Comparison of ENCODE assay signal across 1 cellular context in the genomic region with DNA sequence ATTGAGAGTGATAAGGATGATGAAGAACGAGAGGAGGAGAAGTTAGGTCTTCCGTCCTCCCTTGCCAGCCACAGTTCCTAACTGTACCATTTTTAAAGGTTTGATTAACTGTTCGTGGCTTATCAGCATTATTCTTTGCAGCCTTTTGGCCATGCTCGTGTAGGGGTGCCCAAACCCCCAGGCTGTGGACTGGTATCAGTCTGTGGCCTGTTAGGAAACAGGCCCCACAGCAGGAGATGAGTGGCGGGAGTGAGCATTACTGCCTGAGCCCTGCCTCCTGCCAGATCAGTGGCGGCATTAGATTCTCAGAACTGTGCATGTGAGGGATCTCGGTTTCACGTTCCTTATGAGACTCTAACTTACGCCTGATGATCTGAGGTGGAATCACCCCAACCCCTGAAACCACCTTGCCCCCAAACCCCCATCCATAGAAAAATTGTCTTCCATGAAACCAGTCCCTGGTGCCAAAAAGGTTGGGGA.
TF ChIP-seq lines count a peak whose summit lies in the region.

No MANE protein-coding gene starts in this region.

TF ChIP-seq in HEK293, 187 proteins besides CTCF, POLR2A, EP300 and RAD21 (continued from another document):
- TF ChIP-seq, protein P1, sequence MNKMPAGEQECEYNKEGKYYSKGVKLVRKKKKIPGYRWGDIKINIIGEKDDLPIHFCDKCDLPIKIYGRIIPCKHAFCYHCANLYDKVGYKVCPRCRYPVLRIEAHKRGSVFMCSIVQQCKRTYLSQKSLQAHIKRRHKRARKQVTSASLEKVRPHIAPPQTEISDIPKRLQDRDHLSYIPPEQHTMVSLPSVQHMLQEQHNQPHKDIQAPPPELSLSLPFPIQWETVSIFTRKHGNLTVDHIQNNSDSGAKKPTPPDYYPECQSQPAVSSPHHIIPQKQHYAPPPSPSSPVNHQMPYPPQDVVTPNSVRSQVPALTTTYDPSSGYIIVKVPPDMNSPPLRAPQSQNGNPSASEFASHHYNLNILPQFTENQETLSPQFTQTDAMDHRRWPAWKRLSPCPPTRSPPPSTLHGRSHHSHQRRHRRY (tag by site-specific recombination; IDR thresholded peaks at IDR 0.05): no peak
- TF ChIP-seq ZNF423 (tag by site-specific recombination; IDR thresholded peaks at IDR 0.05): 0 out of 2 replicates have a peak, but pooled peaks have one; percentile 17
- TF ChIP-seq, protein P2, sequence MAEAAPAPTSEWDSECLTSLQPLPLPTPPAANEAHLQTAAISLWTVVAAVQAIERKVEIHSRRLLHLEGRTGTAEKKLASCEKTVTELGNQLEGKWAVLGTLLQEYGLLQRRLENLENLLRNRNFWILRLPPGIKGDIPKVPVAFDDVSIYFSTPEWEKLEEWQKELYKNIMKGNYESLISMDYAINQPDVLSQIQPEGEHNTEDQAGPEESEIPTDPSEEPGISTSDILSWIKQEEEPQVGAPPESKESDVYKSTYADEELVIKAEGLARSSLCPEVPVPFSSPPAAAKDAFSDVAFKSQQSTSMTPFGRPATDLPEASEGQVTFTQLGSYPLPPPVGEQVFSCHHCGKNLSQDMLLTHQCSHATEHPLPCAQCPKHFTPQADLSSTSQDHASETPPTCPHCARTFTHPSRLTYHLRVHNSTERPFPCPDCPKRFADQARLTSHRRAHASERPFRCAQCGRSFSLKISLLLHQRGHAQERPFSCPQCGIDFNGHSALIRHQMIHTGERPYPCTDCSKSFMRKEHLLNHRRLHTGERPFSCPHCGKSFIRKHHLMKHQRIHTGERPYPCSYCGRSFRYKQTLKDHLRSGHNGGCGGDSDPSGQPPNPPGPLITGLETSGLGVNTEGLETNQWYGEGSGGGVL (tag by site-specific recombination; IDR thresholded peaks at IDR 0.05): 0 out of 2 replicates have a peak, but pooled peaks have one; percentile 6
- TF ChIP-seq HOXA7 (CRISPR knock-in tag; IDR thresholded peaks at IDR 0.05; ENCODE audit: borderline replicate concordance): no peak
- TF ChIP-seq, protein P3, sequence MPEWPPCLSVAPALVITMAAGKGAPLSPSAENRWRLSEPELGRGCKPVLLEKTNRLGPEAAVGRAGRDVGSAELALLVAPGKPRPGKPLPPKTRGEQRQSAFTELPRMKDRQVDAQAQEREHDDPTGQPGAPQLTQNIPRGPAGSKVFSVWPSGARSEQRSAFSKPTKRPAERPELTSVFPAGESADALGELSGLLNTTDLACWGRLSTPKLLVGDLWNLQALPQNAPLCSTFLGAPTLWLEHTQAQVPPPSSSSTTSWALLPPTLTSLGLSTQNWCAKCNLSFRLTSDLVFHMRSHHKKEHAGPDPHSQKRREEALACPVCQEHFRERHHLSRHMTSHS (tag by site-specific recombination; IDR thresholded peaks at IDR 0.05): no peak
- TF ChIP-seq ZBTB8A (tag by site-specific recombination; IDR thresholded peaks at IDR 0.05): 0 out of 2 replicates have a peak, but pooled peaks have one; percentile 9
- TF ChIP-seq ZBTB48 (tag by site-specific recombination; IDR thresholded peaks at IDR 0.05): 0 out of 2 replicates have a peak, but pooled peaks have one; percentile 17
- TF ChIP-seq ZNF514 (tag by site-specific recombination; IDR thresholded peaks at IDR 0.05): no peak
- TF ChIP-seq, protein P4, sequence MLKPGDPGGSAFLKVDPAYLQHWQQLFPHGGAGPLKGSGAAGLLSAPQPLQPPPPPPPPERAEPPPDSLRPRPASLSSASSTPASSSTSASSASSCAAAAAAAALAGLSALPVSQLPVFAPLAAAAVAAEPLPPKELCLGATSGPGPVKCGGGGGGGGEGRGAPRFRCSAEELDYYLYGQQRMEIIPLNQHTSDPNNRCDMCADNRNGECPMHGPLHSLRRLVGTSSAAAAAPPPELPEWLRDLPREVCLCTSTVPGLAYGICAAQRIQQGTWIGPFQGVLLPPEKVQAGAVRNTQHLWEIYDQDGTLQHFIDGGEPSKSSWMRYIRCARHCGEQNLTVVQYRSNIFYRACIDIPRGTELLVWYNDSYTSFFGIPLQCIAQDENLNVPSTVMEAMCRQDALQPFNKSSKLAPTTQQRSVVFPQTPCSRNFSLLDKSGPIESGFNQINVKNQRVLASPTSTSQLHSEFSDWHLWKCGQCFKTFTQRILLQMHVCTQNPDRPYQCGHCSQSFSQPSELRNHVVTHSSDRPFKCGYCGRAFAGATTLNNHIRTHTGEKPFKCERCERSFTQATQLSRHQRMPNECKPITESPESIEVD (tag by site-specific recombination; IDR thresholded peaks at IDR 0.05): no peak
- no peak for TF ChIP-seq ZNF341 (tag by site-specific recombination; IDR thresholded peaks at IDR 0.05; ENCODE audit: low read depth)
- no peak for TF ChIP-seq ZNF10 (tag by site-specific recombination; IDR thresholded peaks at IDR 0.05)
- no peak for TF ChIP-seq ZNF366 (tag by site-specific recombination; conservative IDR thresholded peaks at IDR 0.05)
- no peak for TF ChIP-seq ZNF658 (tag by site-specific recombination; IDR thresholded peaks at IDR 0.05)
- no peak for TF ChIP-seq ZNF2 (tag by site-specific recombination; IDR thresholded peaks at IDR 0.05)
- TF ChIP-seq, protein P5, sequence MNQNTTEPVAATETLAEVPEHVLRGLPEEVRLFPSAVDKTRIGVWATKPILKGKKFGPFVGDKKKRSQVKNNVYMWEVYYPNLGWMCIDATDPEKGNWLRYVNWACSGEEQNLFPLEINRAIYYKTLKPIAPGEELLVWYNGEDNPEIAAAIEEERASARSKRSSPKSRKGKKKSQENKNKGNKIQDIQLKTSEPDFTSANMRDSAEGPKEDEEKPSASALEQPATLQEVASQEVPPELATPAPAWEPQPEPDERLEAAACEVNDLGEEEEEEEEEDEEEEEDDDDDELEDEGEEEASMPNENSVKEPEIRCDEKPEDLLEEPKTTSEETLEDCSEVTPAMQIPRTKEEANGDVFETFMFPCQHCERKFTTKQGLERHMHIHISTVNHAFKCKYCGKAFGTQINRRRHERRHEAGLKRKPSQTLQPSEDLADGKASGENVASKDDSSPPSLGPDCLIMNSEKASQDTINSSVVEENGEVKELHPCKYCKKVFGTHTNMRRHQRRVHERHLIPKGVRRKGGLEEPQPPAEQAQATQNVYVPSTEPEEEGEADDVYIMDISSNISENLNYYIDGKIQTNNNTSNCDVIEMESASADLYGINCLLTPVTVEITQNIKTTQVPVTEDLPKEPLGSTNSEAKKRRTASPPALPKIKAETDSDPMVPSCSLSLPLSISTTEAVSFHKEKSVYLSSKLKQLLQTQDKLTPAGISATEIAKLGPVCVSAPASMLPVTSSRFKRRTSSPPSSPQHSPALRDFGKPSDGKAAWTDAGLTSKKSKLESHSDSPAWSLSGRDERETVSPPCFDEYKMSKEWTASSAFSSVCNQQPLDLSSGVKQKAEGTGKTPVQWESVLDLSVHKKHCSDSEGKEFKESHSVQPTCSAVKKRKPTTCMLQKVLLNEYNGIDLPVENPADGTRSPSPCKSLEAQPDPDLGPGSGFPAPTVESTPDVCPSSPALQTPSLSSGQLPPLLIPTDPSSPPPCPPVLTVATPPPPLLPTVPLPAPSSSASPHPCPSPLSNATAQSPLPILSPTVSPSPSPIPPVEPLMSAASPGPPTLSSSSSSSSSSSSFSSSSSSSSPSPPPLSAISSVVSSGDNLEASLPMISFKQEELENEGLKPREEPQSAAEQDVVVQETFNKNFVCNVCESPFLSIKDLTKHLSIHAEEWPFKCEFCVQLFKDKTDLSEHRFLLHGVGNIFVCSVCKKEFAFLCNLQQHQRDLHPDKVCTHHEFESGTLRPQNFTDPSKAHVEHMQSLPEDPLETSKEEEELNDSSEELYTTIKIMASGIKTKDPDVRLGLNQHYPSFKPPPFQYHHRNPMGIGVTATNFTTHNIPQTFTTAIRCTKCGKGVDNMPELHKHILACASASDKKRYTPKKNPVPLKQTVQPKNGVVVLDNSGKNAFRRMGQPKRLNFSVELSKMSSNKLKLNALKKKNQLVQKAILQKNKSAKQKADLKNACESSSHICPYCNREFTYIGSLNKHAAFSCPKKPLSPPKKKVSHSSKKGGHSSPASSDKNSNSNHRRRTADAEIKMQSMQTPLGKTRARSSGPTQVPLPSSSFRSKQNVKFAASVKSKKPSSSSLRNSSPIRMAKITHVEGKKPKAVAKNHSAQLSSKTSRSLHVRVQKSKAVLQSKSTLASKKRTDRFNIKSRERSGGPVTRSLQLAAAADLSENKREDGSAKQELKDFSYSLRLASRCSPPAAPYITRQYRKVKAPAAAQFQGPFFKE (tag by site-specific recombination; IDR thresholded peaks at IDR 0.05; ENCODE audit: borderline replicate concordance): no peak
- peak; percentile 99 for TF ChIP-seq ZBTB20 (tag by site-specific recombination; IDR thresholded peaks at IDR 0.05)
- no peak for TF ChIP-seq ZNF248 (tag by site-specific recombination; IDR thresholded peaks at IDR 0.05)
- no peak for TF ChIP-seq ZNF76 (tag by site-specific recombination; IDR thresholded peaks at IDR 0.05; ENCODE audit: borderline replicate concordance, low read depth)
- no peak for TF ChIP-seq PRDM1 (tag by site-specific recombination; IDR thresholded peaks at IDR 0.05)
- TF ChIP-seq FEZF1 (tag by site-specific recombination; IDR thresholded peaks at IDR 0.05): peak; percentile 49; the same call in 1 of the 2 replicates
- no peak for TF ChIP-seq EGR2 (tag by site-specific recombination; IDR thresholded peaks at IDR 0.05; ENCODE audit: low read depth)
- TF ChIP-seq HOXD13 (CRISPR knock-in tag; IDR thresholded peaks at IDR 0.05; ENCODE audit: borderline replicate concordance): no peak
- TF ChIP-seq ZNF335 (tag by site-specific recombination; conservative IDR thresholded peaks at IDR 0.05): 0 out of 2 replicates have a peak, but pooled peaks have one; percentile 6
- TF ChIP-seq ZIC2 (tag by site-specific recombination; IDR thresholded peaks at IDR 0.05): peak; percentile 55
- TF ChIP-seq SP2 (tag by site-specific recombination; IDR thresholded peaks at IDR 0.05): no peak
- TF ChIP-seq ZNF791 (tag by site-specific recombination; IDR thresholded peaks at IDR 0.05): no peak
